ENCODE assay signal across 23 cellular contexts in genomic region chr1:223780318-223780717, GRCh38.
A peak's percentile ranks its signal among the peaks of the same experiment; 100 is the strongest.
DNase-seq lines count a peak whose midpoint lies in the region; ATAC-seq and TF ChIP-seq lines count a peak whose summit lies in the region.
"Had no signal": no experiment of that assay in that cellular context is flagged by ENCODE, and none has a peak within 500 bp of the region (broad histone marks: within the 10 kb centered on the region; RNA-seq: fewer than 3 reads in every experiment).

No MANE protein-coding gene starts in this region.

- H3K27me3 ChIP-seq in cardiac muscle cell = no peaks in the 10 kb centered on the region
- H3K27me3 ChIP-seq: BE2C, MG63, neural progenitor cell, Peyer's patch, SJCRH30 had no signal

- intact Hi-C loops in Right ventricle myocardium inferior (cut with DNase I) = no loop called here
- intact Hi-C loops in natural killer cell (cut with micrococcal nuclease) = no loop called here

- H3K27ac Mint-ChIP-seq in natural killer cell = peak overlapping the region; percentile 78 to 85
- H3K27ac Mint-ChIP-seq: activated CD4-positive, alpha-beta T cell treated with anti-CD3 and anti-CD28 coated beads, Interleukin-2, amount 10 ng/mL, durations not matched to agents 7 days and 5 days; activated T-helper 2 cell treated with anti-CD3 and anti-CD28 coated beads, Interferon-gamma antibody, Interleukin-2, Interleukin-4, amounts not matched to agents 10 μg/mL and 5 μg/mL and 100 μg/mL, durations not matched to agents 14 hours and 24 hours and 36 hours; neural progenitor cell; progenitor cell of endocrine pancreas; type B pancreatic cell had no signal

- no peak overlapping the region for H3K4me3 Mint-ChIP-seq in natural killer cell
- H3K4me3 Mint-ChIP-seq: activated CD4-positive, alpha-beta T cell treated with anti-CD3 and anti-CD28 coated beads, Interleukin-2, amount 10 ng/mL, durations not matched to agents 7 days and 5 days; activated naive CD8-positive, alpha-beta T cell treated with anti-CD3 and anti-CD28 coated beads, Interleukin-2, amount 10 ng/mL, durations not matched to agents 7 days and 5 days; neural progenitor cell; type B pancreatic cell had no signal

- H3K36me3 Mint-ChIP-seq in natural killer cell = peaks cover 8% of the 10 kb centered on the region

- no peak for TF ChIP-seq CTCF in cardiac muscle cell (IDR thresholded peaks at IDR 0.05; ENCODE audit: low read depth, low read length)
- no peak for TF ChIP-seq CTCF in natural killer cell (IDR thresholded peaks at IDR 0.05)

- H3K9me3 Mint-ChIP-seq in natural killer cell = no peaks in the 10 kb centered on the region
- H3K9me3 Mint-ChIP-seq: activated CD4-positive, alpha-beta T cell treated with anti-CD3 and anti-CD28 coated beads, Interleukin-2, amount 10 ng/mL, durations not matched to agents 7 days and 5 days; activated naive CD8-positive, alpha-beta T cell treated with anti-CD3 and anti-CD28 coated beads, Interleukin-2, amount 10 ng/mL, durations not matched to agents 7 days and 5 days; activated T-helper 2 cell treated with anti-CD3 and anti-CD28 coated beads, Interferon-gamma antibody, Interleukin-2, Interleukin-4, amounts not matched to agents 10 μg/mL and 5 μg/mL and 100 μg/mL, durations not matched to agents 14 hours and 24 hours and 36 hours; neural progenitor cell; type B pancreatic cell had no signal

- H3K4me3 ChIP-seq in cardiac muscle cell = no peak overlapping the region
- H3K4me3 ChIP-seq: A549, coronary artery, MG63, neural progenitor cell, Peyer's patch, SJCRH30 had no signal

- H3K27me3 Mint-ChIP-seq in natural killer cell (ENCODE audit: low read depth in 2 of 2) = no peaks in the 10 kb centered on the region
- H3K27me3 Mint-ChIP-seq: activated CD4-positive, alpha-beta T cell treated with anti-CD3 and anti-CD28 coated beads, Interleukin-2, amount 10 ng/mL, durations not matched to agents 7 days and 5 days; activated naive CD8-positive, alpha-beta T cell treated with anti-CD3 and anti-CD28 coated beads, Interleukin-2, amount 10 ng/mL, durations not matched to agents 7 days and 5 days; progenitor cell of endocrine pancreas; type B pancreatic cell had no signal

- H3K4me1 ChIP-seq in cardiac muscle cell (ENCODE audit: low read depth) = peaks cover 14% of the 10 kb centered on the region
- H3K4me1 ChIP-seq: BE2C, Peyer's patch, SJCRH30 had no signal

- ATAC-seq in Right ventricle myocardium inferior (no peak), natural killer cell (no peak), GM21717 (IDR thresholded peaks at IDR 0.05; ENCODE audit: unreplicated experiment) (no peak)
- ATAC-seq: A549 had no signal

- peaks cover 12 to 23% of the 10 kb centered on the region in 2 donors for H3K4me1 Mint-ChIP-seq in natural killer cell

- DNase-seq in cardiac muscle cell (ENCODE audit: low read depth in 1 of 2, low spot score in 1 of 2) (no peak), Right ventricle myocardium inferior (ENCODE audit: missing footprints) (no peak), natural killer cell (no peak), cerebellar nuclear complex (lab: John Stamatoyannopoulos, UW) (no peak), AG08395 (ENCODE audit: low spot score) (no peak)
- no peak for DNase-seq in activated CD4-positive, alpha-beta T cell treated with anti-CD3 and anti-CD28 coated beads, Interleukin-2, amount 50 U/mL, for 48 hours
- DNase-seq: activated CD4-positive, alpha-beta T cell treated with anti-CD3 and anti-CD28 coated beads, Interleukin-2, amount 10 ng/mL, durations not matched to agents 7 days and 5 days; activated naive CD8-positive, alpha-beta T cell treated with anti-CD3 and anti-CD28 coated beads, Interleukin-2, amount 10 ng/mL, durations not matched to agents 7 days and 5 days; BE2C; GDM1; MG63; NCI-H1417; NCI-H2081 treated with DMSO at 0.1 percent for 48 hours; Peyer's patch; SJCRH30 had no signal

- H3K36me3 ChIP-seq in cardiac muscle cell = peaks cover 47% of the 10 kb centered on the region

- H3K27ac ChIP-seq in cardiac muscle cell (peak overlapping the region; percentile 27), cingulate gyrus (ENCODE audit: low read depth, low read length) (peak overlapping the region; percentile 30)
- H3K27ac ChIP-seq: A549, coronary artery, neural progenitor cell, Peyer's patch, SJCRH30 had no signal

- no peaks in the 10 kb centered on the region for H3K9me3 ChIP-seq in cardiac muscle cell (ENCODE audit: low read depth)
- H3K9me3 ChIP-seq: A549, BE2C, MG63, Peyer's patch, SJCRH30 had no signal
